Comparison of ENCODE assay signal across 29 cellular contexts in the genomic region with DNA sequence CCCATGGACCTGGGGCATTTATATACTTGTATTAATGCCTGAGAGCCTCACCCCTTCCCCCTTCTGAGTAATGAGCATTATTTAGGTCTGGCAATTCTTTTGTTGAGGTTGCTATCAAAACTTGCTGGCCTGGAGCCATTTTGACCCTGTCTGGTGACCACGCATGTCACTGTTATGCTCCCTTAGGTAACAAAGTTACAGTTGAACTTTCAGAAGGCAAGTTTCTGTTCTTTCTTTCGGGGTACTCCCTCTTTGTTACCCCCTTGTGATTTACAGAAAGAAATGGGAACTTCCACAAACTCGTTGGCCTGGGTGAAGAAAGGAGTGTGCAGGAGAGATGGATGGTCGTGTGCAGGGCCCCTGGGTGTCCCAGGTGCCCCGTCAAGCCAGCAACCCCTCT.
"Had no signal": no experiment of that assay in that cellular context is flagged by ENCODE, and none has a peak within 500 bp of the region (broad histone marks: within the 10 kb centered on the region; RNA-seq: fewer than 3 reads in every experiment).

No MANE protein-coding gene starts in this region.

- H3K36me3 ChIP-seq: neutrophil, ovary, right lobe of liver, vagina had no signal

- H3K27ac Mint-ChIP-seq: activated CD4-positive, alpha-beta memory T cell treated with anti-CD3 and anti-CD28 coated beads, Interleukin-2, amount 10 ng/mL, durations not matched to agents 7 days and 5 days; activated CD4-positive, alpha-beta T cell treated with anti-CD3 and anti-CD28 coated beads, Interleukin-2, amount 10 ng/mL, durations not matched to agents 7 days and 5 days; activated T-cell treated with anti-CD3 and anti-CD28 coated beads, Interleukin-2, amount 50 U/mL, for 24 hours; activated T-helper 17 cell treated with anti-CD3 and anti-CD28 coated beads, Interleukin-2, amount 50 U/mL, for 72 hours; endodermal cell; immature natural killer cell; natural killer cell treated with Interleukin-12 subunit alpha and Interleukin-12 subunit beta and Interleukin-15 and Interleukin-18, amount 100 ng/mL, for 72 hours; progenitor cell of endocrine pancreas; stimulated activated naive CD8-positive, alpha-beta T cell treated with anti-CD3 and anti-CD28 coated beads, Interleukin-15, Interleukin-2, amounts not matched to agents 100 ng/mL and 50 ng/mL, for 24 hours; type B pancreatic cell had no signal

- H3K4me1 ChIP-seq: vagina had no signal

- H3K4me1 Mint-ChIP-seq: endodermal cell had no signal

- H3K36me3 Mint-ChIP-seq: type B pancreatic cell had no signal

- H3K9me3 ChIP-seq: neutrophil, ovary, right lobe of liver, vagina had no signal

- H3K9me3 Mint-ChIP-seq: activated T-cell treated with anti-CD3 and anti-CD28 coated beads, Interleukin-2, amount 50 U/mL, for 24 hours; endodermal cell; natural killer cell treated with Interleukin-12 subunit alpha and Interleukin-12 subunit beta and Interleukin-15 and Interleukin-18, amount 100 ng/mL, for 72 hours had no signal

- H3K27me3 ChIP-seq: ovary, right lobe of liver, vagina had no signal

- ATAC-seq: activated T-helper 17 cell treated with anti-CD3 and anti-CD28 coated beads, Interleukin-2, amount 50 U/mL, for 72 hours; esophagus mucosa; left colon; natural killer cell treated with Interleukin-12 subunit alpha and Interleukin-12 subunit beta and Interleukin-15 and Interleukin-18, amount 100 ng/mL, for 72 hours; right lobe of liver had no signal

- H3K4me3 Mint-ChIP-seq: activated CD4-positive, alpha-beta memory T cell treated with anti-CD3 and anti-CD28 coated beads, Interleukin-2, amount 10 ng/mL, durations not matched to agents 7 days and 5 days; activated CD4-positive, alpha-beta T cell treated with anti-CD3 and anti-CD28 coated beads, Interleukin-2, amount 10 ng/mL, durations not matched to agents 7 days and 5 days; activated T-cell treated with anti-CD3 and anti-CD28 coated beads, Interleukin-2, amount 50 U/mL, for 24 hours; activated T-helper 17 cell treated with anti-CD3 and anti-CD28 coated beads, Interleukin-2, amount 50 U/mL, for 72 hours; endodermal cell; immature natural killer cell; natural killer cell treated with Interleukin-12 subunit alpha and Interleukin-12 subunit beta and Interleukin-15 and Interleukin-18, amount 100 ng/mL, for 72 hours; stimulated activated naive CD8-positive, alpha-beta T cell treated with anti-CD3 and anti-CD28 coated beads, Interleukin-15, Interleukin-2, amounts not matched to agents 100 ng/mL and 50 ng/mL, for 24 hours; type B pancreatic cell had no signal

- H3K27ac ChIP-seq: neutrophil, ovary, right lobe of liver, vagina had no signal

- H3K4me3 ChIP-seq: ovary, right lobe of liver, vagina had no signal

- DNase-seq: activated CD4-positive, alpha-beta memory T cell treated with anti-CD3 and anti-CD28 coated beads, Interleukin-2, amount 10 ng/mL, durations not matched to agents 7 days and 5 days; activated CD4-positive, alpha-beta T cell treated with anti-CD3 and anti-CD28 coated beads for 1 hour; activated CD4-positive, alpha-beta T cell treated with anti-CD3 and anti-CD28 coated beads, Interleukin-2, amount 10 ng/mL, durations not matched to agents 7 days and 5 days; activated CD8-positive, alpha-beta memory T cell treated with anti-CD3 and anti-CD28 coated beads, Interleukin-2, amount 50 U/mL, for 48 hours; activated gamma-delta T cell treated with Interleukin-2 at 50 U/mL for 16 hours; activated naive CD4-positive, alpha-beta T cell treated with anti-CD3 and anti-CD28 coated beads, Interleukin-2, amount 50 U/mL, for 16 hours; activated T-cell treated with anti-CD3 and anti-CD28 coated beads, Interleukin-2, amount 50 U/mL, for 24 hours; amniotic stem cell; central memory CD4-positive, alpha-beta T cell; endodermal cell; foreskin fibroblast; head of caudate nucleus; hypothalamus; immature natural killer cell; kidney; left colon; mammary epithelial cell; ovary; right lobe of liver; stimulated activated CD4-positive, alpha-beta T cell treated with anti-CD3 and anti-CD28 coated beads, Interleukin-2, amount 100 ng/mL, for 48 hours had no signal

- FAIRE-seq: astrocyte, kidney had no signal
